In the genomic region with DNA sequence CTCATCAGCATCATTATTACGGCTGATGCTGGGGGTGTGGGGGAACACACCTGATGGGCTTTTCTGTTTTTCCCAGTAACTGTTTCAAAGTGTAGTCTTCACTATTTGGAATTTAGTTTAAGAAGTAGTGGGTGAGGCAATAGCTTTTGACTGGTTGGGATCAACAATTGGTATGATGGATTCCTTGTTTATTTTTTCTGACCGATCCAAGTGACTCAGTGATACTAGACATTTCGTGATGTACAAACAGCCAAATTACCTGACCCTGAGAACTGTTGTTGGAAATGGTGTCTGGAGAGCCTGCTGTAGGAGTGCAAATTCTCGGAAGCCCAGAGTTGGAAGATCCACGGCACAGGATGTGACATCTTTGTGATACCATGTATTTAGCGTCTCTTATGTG, we compare ENCODE assay signal across 21 cellular contexts.
DNase-seq lines count a peak whose midpoint lies in the region; ATAC-seq, FAIRE-seq and TF ChIP-seq lines count a peak whose summit lies in the region.
"Had no signal": no experiment of that assay in that cellular context is flagged by ENCODE, and none has a peak within 500 bp of the region (broad histone marks: within the 10 kb centered on the region; RNA-seq: fewer than 3 reads in every experiment).

No MANE protein-coding gene starts in this region.

- peak overlapping the region; percentile 84 for H3K27ac Mint-ChIP-seq in activated naive CD4-positive, alpha-beta T cell treated with anti-CD3 and anti-CD28 coated beads, Interleukin-2, amount 50 U/mL, for 24 hours
- peak overlapping the region in 6 of 9 donors; percentile 2 to 97 (median 41) for H3K27ac Mint-ChIP-seq in naive thymus-derived CD4-positive, alpha-beta T cell

- peak overlapping the region; percentile 0; the same call in 1 of the 3 replicates for H2BK15ac ChIP-seq in IMR-90 (ENCODE audit: low read depth, low read length)

- in situ Hi-C loops in IMR-90 (cut with MboI; ENCODE audit: low sequenced_read_pairs) = no loop called here
- in situ Hi-C loops in K562 (cut with MboI) = no loop called here

- H3K9me3 ChIP-seq in IMR-90 (ENCODE audit: control insufficient read depth, insufficient read depth, low read length) (no peaks in the 10 kb centered on the region), K562 (replicated peaks; ENCODE audit: control insufficient read depth, insufficient read depth, low read depth, low read length) (no peaks in the 10 kb centered on the region)
- H3K9me3 ChIP-seq in naive thymus-derived CD4-positive, alpha-beta T cell (ENCODE audit: control insufficient read depth in 2 of 3, low read length in 3 of 3) = no peaks in the 10 kb centered on the region
- H3K9me3 ChIP-seq: pancreas had no signal

- H3K27me3 ChIP-seq in IMR-90 (ENCODE audit: control insufficient read depth, insufficient read depth, low read length) (no peaks in the 10 kb centered on the region), K562 (ENCODE audit: control insufficient read depth in 2 of 2, insufficient read depth in 2 of 2, low read length in 2 of 2) (no peaks in the 10 kb centered on the region)
- no peaks in the 10 kb centered on the region for H3K27me3 ChIP-seq in naive thymus-derived CD4-positive, alpha-beta T cell (ENCODE audit: control insufficient read depth in 2 of 2, insufficient read depth in 2 of 2, low read length in 2 of 2)
- H3K27me3 ChIP-seq: pancreas had no signal

- BruUV-seq in IMR-90 (replicated peaks; lab: Mats Ljungman, UMichigan) (no TSS peak), K562 (replicated peaks; lab: Mats Ljungman, UMichigan) (no TSS peak)

- peak overlapping the region; percentile 90 for H2BK5ac ChIP-seq in IMR-90 (ENCODE audit: low read depth, low read length, poor library complexity, severe bottlenecking)

- H2AK5ac ChIP-seq in IMR-90 (ENCODE audit: low read depth, low read length) = peak overlapping the region; percentile 37; the same call in 1 of the 2 replicates

- H3K36me3 ChIP-seq in IMR-90 (ENCODE audit: control insufficient read depth, insufficient read depth, low read length) (no peaks in the 10 kb centered on the region), K562 (ENCODE audit: control insufficient read depth, insufficient read depth, low read length) (peaks cover 3% of the 10 kb centered on the region; the same call in 1 of the 3 replicates)
- H3K36me3 ChIP-seq in naive thymus-derived CD4-positive, alpha-beta T cell (ENCODE audit: control insufficient read depth in 2 of 3, insufficient read depth in 3 of 3, low read length in 3 of 3) = no peaks in the 10 kb centered on the region
- H3K36me3 ChIP-seq: pancreas had no signal

- peak overlapping the region; percentile 14; the same call in 1 of the 2 replicates for H3K14ac ChIP-seq in IMR-90 (replicated peaks; ENCODE audit: low read depth, low read length)

- H2AK9ac ChIP-seq in IMR-90 (replicated peaks; ENCODE audit: low read depth, low read length, poor library complexity) = no peak overlapping the region

- TF ChIP-seq EP300 in K562 (IDR thresholded peaks at IDR 0.05; ENCODE audit: low read length) = no peak

- no peak overlapping the region for H2AFZ ChIP-seq in IMR-90 (replicated peaks; ENCODE audit: low read length, poor library complexity)
- no peak overlapping the region for H2AFZ ChIP-seq in K562 (ENCODE audit: low read depth, low read length)

- H2BK120ac ChIP-seq in IMR-90 (ENCODE audit: low read depth, low read length) = peak overlapping the region; percentile 61

- H3K79me1 ChIP-seq in IMR-90 (ENCODE audit: low read depth in 1 of 2, low read length in 2 of 2) = peaks cover 35 to 88% of the 10 kb centered on the region in 2 experiments

- H3K56ac ChIP-seq in IMR-90 (ENCODE audit: extremely low read depth, insufficient read depth, low read length) = no peak overlapping the region

- peak overlapping the region; percentile 40; the same call in 1 of the 2 replicates for H4K91ac ChIP-seq in IMR-90 (ENCODE audit: insufficient read depth, low read depth, low read length)

- H3K27me3 Mint-ChIP-seq in activated naive CD4-positive, alpha-beta T cell treated with anti-CD3 and anti-CD28 coated beads, Interleukin-2, amount 50 U/mL, for 24 hours = no peaks in the 10 kb centered on the region
- no peaks in the 10 kb centered on the region for H3K27me3 Mint-ChIP-seq in naive thymus-derived CD4-positive, alpha-beta T cell
- H3K27me3 Mint-ChIP-seq: CD4-positive, CD25-positive, alpha-beta regulatory T cell had no signal

- CTCF ChIA-PET in IMR-90 (lab: Yijun Ruan, JAX) (no interaction called here), K562 (lab: Yijun Ruan, JAX; ENCODE audit: low intra/inter-chr PET ratio) (no interaction called here)
- CTCF ChIA-PET in naive thymus-derived CD4-positive, alpha-beta T cell (lab: Charles Lee) = no interaction called here

- DNase-seq in activated naive CD4-positive, alpha-beta T cell treated with anti-CD3 and anti-CD28 coated beads, Interleukin-2, amount 50 U/mL, for 16 hours = no peak
- DNase-seq in IMR-90 (peak; percentile 83), K562 (ENCODE audit: extremely low read depth in 1 of 4, low spot score in 3 of 4) (no peak), Ammon's horn (ENCODE audit: low spot score) (no peak), NCI-H82 treated with DMSO at 0.1 percent for 48 hours (lab: John Stamatoyannopoulos, UW; ENCODE audit: unreplicated experiment) (no peak)
- no peak for DNase-seq in naive thymus-derived CD4-positive, alpha-beta T cell
- DNase-seq: activated CD4-positive, alpha-beta T cell treated with anti-CD3 and anti-CD28 coated beads for 48 hours; CD4-positive, CD25-positive, alpha-beta regulatory T cell; cortex of kidney; GDM1; kidney glomerular epithelial cell; mammary epithelial cell; NCI-H1417; NCI-H2107; NCI-H510A; pancreas; right cardiac atrium; Right ventricle myocardium superior; stimulated activated CD4-positive, alpha-beta T cell treated with anti-CD3 and anti-CD28 coated beads, Interleukin-15, amount 100 ng/mL, for 24 hours had no signal

- peaks cover 65% of the 10 kb centered on the region for H3K79me2 ChIP-seq in K562 (ENCODE audit: control insufficient read depth, insufficient read depth, low read length)

- H3K9ac ChIP-seq in IMR-90 (ENCODE audit: low read depth, low read length) (no peak overlapping the region), K562 (ENCODE audit: insufficient read depth in 1 of 2, low read depth in 2 of 2, low read length in 2 of 2) (no peak overlapping the region)

- peaks cover 5% of the 10 kb centered on the region for H4K20me1 ChIP-seq in IMR-90 (ENCODE audit: insufficient read depth, low read length)
- no peaks in the 10 kb centered on the region for H4K20me1 ChIP-seq in K562 (replicated peaks; ENCODE audit: control insufficient read depth, insufficient read depth, low read length)

- H3K4me2 ChIP-seq in IMR-90 (ENCODE audit: low read depth, low read length) (peak overlapping the region; percentile 39; the same call in 1 of the 2 replicates), K562 (ENCODE audit: insufficient read depth, low read length) (0 out of 2 replicates have a peak overlapping the region, but pooled peaks have one; percentile 70)

- H3K9me3 Mint-ChIP-seq in activated naive CD4-positive, alpha-beta T cell treated with anti-CD3 and anti-CD28 coated beads, Interleukin-2, amount 50 U/mL, for 24 hours = peaks cover 5% of the 10 kb centered on the region
- H3K9me3 Mint-ChIP-seq in naive thymus-derived CD4-positive, alpha-beta T cell = no peaks in the 10 kb centered on the region

- peak overlapping the region; percentile 60 for H3K4ac ChIP-seq in IMR-90 (ENCODE audit: low read depth, low read length)

- WGBS in IMR-90 (ENCODE audit: extremely low coverage in 2 of 2, insufficient read length in 1 of 2), 2 experiments = 0% methylated on average over 1 of the region's 6 CpGs; no CpG with 5 or more reads in 1 of the 2 experiments
- 91% methylated on average over 6 of the region's 6 CpGs for WGBS in K562 (ENCODE audit: insufficient coverage, low coverage, missing lambda C conversion rate)

- H2BK20ac ChIP-seq in IMR-90 (ENCODE audit: low read depth, low read length) = peak overlapping the region; percentile 99

- peaks cover 22% of the 10 kb centered on the region for H3K9me1 ChIP-seq in IMR-90 (ENCODE audit: insufficient read depth, low read length)
- no peaks in the 10 kb centered on the region for H3K9me1 ChIP-seq in K562 (ENCODE audit: control insufficient read depth, insufficient read depth, low read length)

- FAIRE-seq in K562 (lab: Jason Lieb, UNC) = no peak
- FAIRE-seq: pancreas had no signal

- H3K4me3 ChIP-seq in IMR-90 (ENCODE audit: insufficient read depth, low read depth, low read length) = no peak overlapping the region
- no peak overlapping the region for H3K4me3 ChIP-seq in K562
- no peak overlapping the region for H3K4me3 ChIP-seq in naive thymus-derived CD4-positive, alpha-beta T cell (ENCODE audit: low read length)
- H3K4me3 ChIP-seq: pancreas had no signal

- TF ChIP-seq RAD21 in IMR-90 (IDR thresholded peaks at IDR 0.05; ENCODE audit: low read length) (no peak), K562 (CRISPR knock-in tag; conservative IDR thresholded peaks at IDR 0.05 in 1 of 2, IDR thresholded peaks at IDR 0.05 in 1 of 2) (no peak)

- H3K4me1 ChIP-seq in IMR-90 (ENCODE audit: control insufficient read depth, insufficient read depth, low read length) (peaks cover 27% of the 10 kb centered on the region), K562 (replicated peaks in 1 of 2; ENCODE audit: control insufficient read depth in 2 of 2, insufficient read depth in 2 of 2, low read length in 2 of 2) (peaks cover 25 to 46% of the 10 kb centered on the region in 2 experiments)
- H3K4me1 ChIP-seq in naive thymus-derived CD4-positive, alpha-beta T cell (ENCODE audit: control insufficient read depth in 2 of 2, insufficient read depth in 2 of 2, low read length in 2 of 2) = peaks cover 6 to 26% of the 10 kb centered on the region in 2 donors

- TF ChIP-seq POLR2A in IMR-90 (IDR thresholded peaks at IDR 0.05; ENCODE audit: low read depth, low read length) (no peak), K562 (conservative IDR thresholded peaks at IDR 0.05) (no peak)

- dilution Hi-C loops in IMR-90 (cut with HindIII; ENCODE audit: low sequenced_read_pairs, unreplicated experiment) = no loop called here

- H3K4me3 Mint-ChIP-seq in activated naive CD4-positive, alpha-beta T cell treated with anti-CD3 and anti-CD28 coated beads, Interleukin-2, amount 50 U/mL, for 24 hours = no peak overlapping the region
- peak overlapping the region in 1 of 10 donors; percentile 28 for H3K4me3 Mint-ChIP-seq in naive thymus-derived CD4-positive, alpha-beta T cell

- H3K18ac ChIP-seq in IMR-90 (ENCODE audit: low read depth, low read length) = peak overlapping the region; percentile 55; the same call in 1 of the 2 replicates

- POLR2A ChIA-PET in IMR-90 (lab: Charles Lee; ENCODE audit: unreplicated experiment) (no interaction called here), K562 (lab: Yijun Ruan, JAX) (interaction anchor here (0.6 to 1.5 kb wide), 3 partner anchors 75 to 161 kb away, joined by 3 read pairs; no protein-coding TSS in a partner anchor)
- POLR2A ChIA-PET in naive thymus-derived CD4-positive, alpha-beta T cell (lab: Charles Lee) = no interaction called here

- ATAC-seq in IMR-90 (ENCODE audit: low read depth) (no peak), K562 (no peak), HG03342 (IDR thresholded peaks at IDR 0.05; ENCODE audit: unreplicated experiment) (no peak)
- no peak for ATAC-seq in naive thymus-derived CD4-positive, alpha-beta T cell
- ATAC-seq: pancreas had no signal

- intact Hi-C loops in IMR-90 (cut with micrococcal nuclease) (loop anchor here (5.0 kb wide), 1 partner anchor 39 kb away; no protein-coding TSS in a partner anchor), K562 (cut with micrococcal nuclease) (loop anchor here (2.0 kb wide), 2 partner anchors 58 to 202 kb away; no protein-coding TSS in a partner anchor)
- intact Hi-C loops in naive thymus-derived CD4-positive, alpha-beta T cell (cut with micrococcal nuclease) = loop anchor here (5.0 kb wide), 2 partner anchors 36 to 39 kb away; no protein-coding TSS in a partner anchor

- H3K4me1 Mint-ChIP-seq in activated naive CD4-positive, alpha-beta T cell treated with anti-CD3 and anti-CD28 coated beads, Interleukin-2, amount 50 U/mL, for 24 hours = peaks cover 80% of the 10 kb centered on the region
- H3K4me1 Mint-ChIP-seq in naive thymus-derived CD4-positive, alpha-beta T cell = peaks cover 27 to 88% (median 75%) of the 10 kb centered on the region in 7 donors

- peaks cover 13% of the 10 kb centered on the region for H3K36me3 Mint-ChIP-seq in activated naive CD4-positive, alpha-beta T cell treated with anti-CD3 and anti-CD28 coated beads, Interleukin-2, amount 50 U/mL, for 24 hours
- peaks cover 4 to 24% (median 13%) of the 10 kb centered on the region in 5 donors for H3K36me3 Mint-ChIP-seq in naive thymus-derived CD4-positive, alpha-beta T cell

- H3K27ac ChIP-seq in IMR-90 (ENCODE audit: insufficient read depth, low read length) (peak overlapping the region; percentile 16; the same call in 1 of the 2 replicates), K562 (ENCODE audit: extremely low read depth, low read depth, low read length) (peak overlapping the region; percentile 86)
- H3K27ac ChIP-seq in naive thymus-derived CD4-positive, alpha-beta T cell (ENCODE audit: low read depth, low read length) = no peak overlapping the region

- peak overlapping the region in 1 of 2 experiments; percentile 34; a peak in 1 of 4 replicates for H4K8ac ChIP-seq in IMR-90 (ENCODE audit: low read depth in 2 of 2, low read length in 2 of 2)

- TF ChIP-seq CTCF in IMR-90 (conservative IDR thresholded peaks at IDR 0.05; ENCODE audit: low read depth, low read length) = no peak
- no peak for TF ChIP-seq CTCF in K562 (IDR thresholded peaks at IDR 0.05 in 2 of 3, conservative IDR thresholded peaks at IDR 0.05 in 1 of 3; ENCODE audit: insufficient read depth in 2 of 3, low read depth in 1 of 3, low read length in 3 of 3)

- no peak overlapping the region; the same call in 1 of the 2 replicates for H3K23ac ChIP-seq in IMR-90 (ENCODE audit: low read depth, low read length)

- H4K5ac ChIP-seq in IMR-90 (ENCODE audit: low read depth, low read length) = peak overlapping the region; percentile 83; the same call in 1 of the 2 replicates
